Comparison of ENCODE assay signal across 8 cellular contexts in genomic region chr16:5454349-5454748, GRCh38.
"Had no signal": no experiment of that assay in that cellular context is flagged by ENCODE, and none has a peak within 500 bp of the region (broad histone marks: within the 10 kb centered on the region; RNA-seq: fewer than 3 reads in every experiment).

No MANE protein-coding gene starts in this region.

- DNase-seq: GDM1, GF-D8 had no signal

- H3K4me3 ChIP-seq: GM12878 had no signal

- ATAC-seq: GM12878 had no signal

- FAIRE-seq: G401.6, GM12878, GM12891, GM12892, GM18507, GM19239 had no signal
